Comparison of ENCODE assay signal across 1 cellular context in the genomic region with DNA sequence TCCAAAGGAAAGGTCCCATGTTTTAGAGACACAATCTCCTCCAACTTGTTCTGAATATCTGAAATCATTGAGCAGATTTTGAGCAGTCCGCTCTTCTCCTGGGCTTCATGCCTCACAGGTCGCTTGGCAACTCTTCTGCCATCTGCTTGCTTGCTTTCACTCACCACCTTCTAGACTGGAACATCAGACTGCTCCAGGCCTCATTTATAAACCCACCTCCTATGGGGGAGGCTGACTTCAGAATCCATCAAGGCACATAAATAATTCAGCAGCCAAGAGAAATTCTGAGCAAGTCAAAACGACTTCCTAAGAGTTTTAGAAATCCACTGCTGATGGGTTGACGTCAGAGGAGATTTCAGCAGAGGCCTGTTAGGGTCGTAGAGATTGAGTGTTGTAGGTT.
TF ChIP-seq lines count a peak whose summit lies in the region.

No MANE protein-coding gene starts in this region.

TF ChIP-seq in GM23338, 12 proteins besides CTCF, POLR2A, EP300 and RAD21 (continued from another document):
- TF ChIP-seq, protein P1, sequence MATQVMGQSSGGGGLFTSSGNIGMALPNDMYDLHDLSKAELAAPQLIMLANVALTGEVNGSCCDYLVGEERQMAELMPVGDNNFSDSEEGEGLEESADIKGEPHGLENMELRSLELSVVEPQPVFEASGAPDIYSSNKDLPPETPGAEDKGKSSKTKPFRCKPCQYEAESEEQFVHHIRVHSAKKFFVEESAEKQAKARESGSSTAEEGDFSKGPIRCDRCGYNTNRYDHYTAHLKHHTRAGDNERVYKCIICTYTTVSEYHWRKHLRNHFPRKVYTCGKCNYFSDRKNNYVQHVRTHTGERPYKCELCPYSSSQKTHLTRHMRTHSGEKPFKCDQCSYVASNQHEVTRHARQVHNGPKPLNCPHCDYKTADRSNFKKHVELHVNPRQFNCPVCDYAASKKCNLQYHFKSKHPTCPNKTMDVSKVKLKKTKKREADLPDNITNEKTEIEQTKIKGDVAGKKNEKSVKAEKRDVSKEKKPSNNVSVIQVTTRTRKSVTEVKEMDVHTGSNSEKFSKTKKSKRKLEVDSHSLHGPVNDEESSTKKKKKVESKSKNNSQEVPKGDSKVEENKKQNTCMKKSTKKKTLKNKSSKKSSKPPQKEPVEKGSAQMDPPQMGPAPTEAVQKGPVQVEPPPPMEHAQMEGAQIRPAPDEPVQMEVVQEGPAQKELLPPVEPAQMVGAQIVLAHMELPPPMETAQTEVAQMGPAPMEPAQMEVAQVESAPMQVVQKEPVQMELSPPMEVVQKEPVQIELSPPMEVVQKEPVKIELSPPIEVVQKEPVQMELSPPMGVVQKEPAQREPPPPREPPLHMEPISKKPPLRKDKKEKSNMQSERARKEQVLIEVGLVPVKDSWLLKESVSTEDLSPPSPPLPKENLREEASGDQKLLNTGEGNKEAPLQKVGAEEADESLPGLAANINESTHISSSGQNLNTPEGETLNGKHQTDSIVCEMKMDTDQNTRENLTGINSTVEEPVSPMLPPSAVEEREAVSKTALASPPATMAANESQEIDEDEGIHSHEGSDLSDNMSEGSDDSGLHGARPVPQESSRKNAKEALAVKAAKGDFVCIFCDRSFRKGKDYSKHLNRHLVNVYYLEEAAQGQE (IDR thresholded peaks at IDR 0.05; ENCODE audit: unreplicated experiment) = no peak
